12 cellular contexts compared by ENCODE assay signal in the genomic region with DNA sequence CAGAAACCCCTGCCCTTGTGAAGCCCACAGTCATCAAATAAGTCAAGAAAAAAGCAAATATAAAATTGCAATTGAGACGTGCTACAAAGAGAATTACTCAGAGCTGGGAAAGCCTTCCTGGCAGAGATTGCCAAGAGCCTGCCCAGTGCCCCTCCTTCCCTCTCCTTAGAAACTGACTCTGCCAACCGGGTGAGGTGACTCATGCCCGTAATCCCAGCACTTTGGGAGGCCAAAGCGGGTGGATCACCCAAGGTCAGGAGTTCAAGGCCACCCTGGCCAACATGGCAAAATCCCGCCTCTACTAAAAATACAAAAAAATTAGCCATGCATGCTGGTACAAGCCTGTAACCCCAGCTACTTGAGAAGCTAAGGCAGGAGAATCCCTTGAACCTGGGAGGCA.
DNase-seq lines count a peak whose midpoint lies in the region; ATAC-seq and TF ChIP-seq lines count a peak whose summit lies in the region.
"Had no signal": no experiment of that assay in that cellular context is flagged by ENCODE, and none has a peak within 500 bp of the region (broad histone marks: within the 10 kb centered on the region; RNA-seq: fewer than 3 reads in every experiment).

No MANE protein-coding gene starts in this region.

- no peak overlapping the region for H3K27ac ChIP-seq in epithelial cell of prostate
- H3K27ac ChIP-seq: esophagus muscularis mucosa had no signal

- in situ Hi-C loops in HAP-1 (cut with MboI; ENCODE audit: low sequenced_read_pairs), result no loop called here

- peaks cover 14% of the 10 kb centered on the region for H3K27me3 ChIP-seq in HAP-1 (ENCODE audit: low read depth)

- no peaks in the 10 kb centered on the region for H3K4me1 ChIP-seq in HAP-1

- H3K4me3 ChIP-seq in HAP-1, result no peak overlapping the region
- H3K4me3 ChIP-seq: esophagus muscularis mucosa had no signal

- no peaks in the 10 kb centered on the region for H3K36me3 ChIP-seq in HAP-1 (replicated peaks)
- H3K36me3 ChIP-seq: esophagus muscularis mucosa had no signal

- no peaks in the 10 kb centered on the region for H3K9me3 ChIP-seq in HAP-1

- DNase-seq in ELR (ENCODE audit: low read depth) (peak; percentile 49), NCI-H2196 treated with DMSO at 0.1 percent for 48 hours (lab: John Stamatoyannopoulos, UW; ENCODE audit: unreplicated experiment) (peak; percentile 47), epithelial cell of prostate (ENCODE audit: low read depth, low spot score) (peak; percentile 67), omental fat pad (ENCODE audit: low spot score) (peak; percentile 28), SIG-M5 (lab: John Stamatoyannopoulos, UW) (no peak), HAP-1 (ENCODE audit: low spot score in 2 of 2) (no peak)
- DNase-seq in stimulated activated CD4-positive, alpha-beta T cell treated with anti-CD3 and anti-CD28 coated beads, Interleukin-4, amount 100 ng/mL, for 1 hour, result no peak
- DNase-seq: activated gamma-delta T cell treated with Interleukin-2 at 50 U/mL for 16 hours, NCI-H2107, T-helper 17 cell had no signal

- ATAC-seq in omental fat pad (ENCODE audit: low FRiP score) (peak; percentile 68), HG02970 (IDR thresholded peaks at IDR 0.05; ENCODE audit: low FRiP score, unreplicated experiment) (no peak)
- ATAC-seq: T-helper 17 cell had no signal

- TF ChIP-seq CTCF in omental fat pad (IDR thresholded peaks at IDR 0.05), result no peak

Comparison
In these comparisons a context has a peak if more than half of its experiments do, and no peak if none do; other contexts are left out.
1. DNase-seq: peak in ELR (single experiment), NCI-H2196 treated with DMSO at 0.1 percent for 48 hours (single experiment), epithelial cell of prostate (single experiment) and omental fat pad (single experiment); none in SIG-M5 (single experiment), stimulated activated CD4-positive, alpha-beta T cell treated with anti-CD3 and anti-CD28 coated beads, Interleukin-4, amount 100 ng/mL, for 1 hour (single experiment) and HAP-1 (0 of 2).